Comparison of ENCODE assay signal across 9 cellular contexts in the genomic region with DNA sequence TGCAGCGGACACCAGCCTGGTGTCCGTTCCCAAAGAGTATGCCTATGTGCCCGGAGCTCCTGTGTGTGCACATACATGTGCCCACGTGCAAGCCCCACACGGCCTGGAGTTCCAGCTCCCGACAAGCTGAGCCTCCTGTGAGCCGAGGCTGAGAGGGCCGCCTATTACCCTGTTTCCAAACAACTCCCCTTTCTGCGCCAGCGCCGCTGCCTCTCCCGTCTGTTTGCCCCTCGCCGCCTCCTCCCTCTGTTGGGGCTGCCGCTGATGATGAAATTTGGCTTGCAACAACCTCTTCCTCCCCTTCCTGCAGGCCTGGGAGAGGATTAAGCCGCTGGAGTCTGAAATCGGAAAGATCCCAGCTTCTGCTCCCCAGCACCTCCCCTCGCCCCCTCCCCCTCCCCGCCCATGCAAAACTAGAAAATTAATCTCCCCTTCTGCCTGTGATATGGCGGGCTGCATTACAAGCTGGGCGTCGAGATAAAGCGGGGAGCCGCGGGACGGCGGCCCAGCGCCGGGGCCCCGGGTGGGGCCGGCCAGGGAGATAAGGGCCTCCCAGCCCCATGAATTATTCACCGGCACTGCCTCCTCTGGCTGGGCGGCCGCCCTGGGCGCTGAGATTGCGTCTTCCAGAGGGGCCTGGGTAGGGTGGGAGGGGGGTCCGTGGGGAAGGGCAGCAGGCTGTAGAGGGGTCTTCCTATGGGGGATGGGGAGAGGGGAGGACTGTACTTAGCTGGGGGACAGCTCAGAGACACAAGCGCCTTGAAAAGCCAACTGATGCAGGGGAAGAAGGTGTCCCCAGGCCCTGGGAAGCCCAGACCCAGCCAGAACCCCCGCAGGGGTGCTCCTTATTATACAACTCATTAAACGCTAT. TPM values are rescaled to one million over a fixed set of nuclear protein-coding genes. Genes with fewer than 3 reads are reported as not detected.
DNase-seq lines count a peak whose midpoint lies in the region; ATAC-seq and TF ChIP-seq lines count a peak whose summit lies in the region.
"Had no signal": no experiment of that assay in that cellular context is flagged by ENCODE, and none has a peak within 500 bp of the region (broad histone marks: within the 10 kb centered on the region; RNA-seq: fewer than 3 reads in every experiment).

No MANE protein-coding gene starts in this region.

- H3K36me3 ChIP-seq in BJ (ENCODE audit: control insufficient read depth, insufficient read depth, low read length), result no peaks in the 10 kb centered on the region
- no peaks in the 10 kb centered on the region for H3K36me3 ChIP-seq in esophagus squamous epithelium

- intact Hi-C loops in esophagus squamous epithelium (cut with DNase I), result loop anchor here (10.0 kb wide), 1 partner anchor 186 kb away; no protein-coding TSS in a partner anchor

- peaks cover 21% of the 10 kb centered on the region for H3K4me1 Mint-ChIP-seq in neural crest cell

- DNase-seq in BJ (ENCODE audit: low read depth) (no peak), NCI-H526 treated with DMSO at 0.1 percent for 48 hours (lab: John Stamatoyannopoulos, UW) (peak; percentile 49), esophagus squamous epithelium (lab: John Stamatoyannopoulos, UW) (no peak), neural crest cell (ENCODE audit: low read depth, low spot score) (no peak), NCI-H1048 (lab: John Stamatoyannopoulos, UW) (no peak), KG1 (lab: John Stamatoyannopoulos, UW) (no peak), AML-193 (lab: John Stamatoyannopoulos, UW) (no peak)

- ATAC-seq in GM21576 (IDR thresholded peaks at IDR 0.05; ENCODE audit: unreplicated experiment), result no peak
- ATAC-seq: Panc1 had no signal

- H3K9me3 Mint-ChIP-seq in neural crest cell, result no peaks in the 10 kb centered on the region

- H3K27me3 ChIP-seq in BJ (ENCODE audit: control insufficient read depth, insufficient read depth, low read length) (peaks cover 29% of the 10 kb centered on the region), esophagus squamous epithelium (peaks cover 0 to 47% (median 0%) of the 10 kb centered on the region in 4 donors)

- POLR2A ChIA-PET in BJ (lab: Charles Lee), result interaction anchor here (0.7 kb wide), 2 partner anchors 12 to 82 kb away, joined by 3 to 4 read pairs; no protein-coding TSS in a partner anchor

- H3K27me3 Mint-ChIP-seq in neural crest cell (ENCODE audit: low read depth), result peaks cover 44% of the 10 kb centered on the region

- 7 to 15% methylated on average over 9 to 18 of the region's 40 CpGs for WGBS in esophagus squamous epithelium, 2 donors

- no peaks in the 10 kb centered on the region for H3K36me3 Mint-ChIP-seq in neural crest cell (ENCODE audit: low read depth)

- H3K27ac ChIP-seq in esophagus squamous epithelium, result peak overlapping the region in 3 of 4 donors; percentile 34 to 67 (median 42)

- H3K9me3 ChIP-seq in esophagus squamous epithelium, result no peaks in the 10 kb centered on the region

- H3K4me1 ChIP-seq in esophagus squamous epithelium, result peaks cover 7 to 18% (median 7%) of the 10 kb centered on the region in 3 donors

- CTCF ChIA-PET in BJ (lab: Yijun Ruan, JAX), result interaction anchor here (0.6 to 10.7 kb wide), 6 partner anchors 12 to 80 kb away, joined by 3 to 301 read pairs (median 6); partner anchors contain the start of gene AQP6

- H3K4me3 Mint-ChIP-seq in neural crest cell, result no peak overlapping the region

- peak overlapping the region; percentile 1; the same call in 1 of the 2 replicates for H3K4me3 ChIP-seq in BJ (ENCODE audit: low read depth, low read length)
- peak overlapping the region in 3 of 4 donors; percentile 35 to 58 (median 37) for H3K4me3 ChIP-seq in esophagus squamous epithelium

- no peak for TF ChIP-seq POLR2A in esophagus squamous epithelium (IDR thresholded peaks at IDR 0.05)

- no peak for TF ChIP-seq CTCF in BJ (IDR thresholded peaks at IDR 0.05; ENCODE audit: insufficient read depth, low read depth, low read length)
- no peak for TF ChIP-seq CTCF in esophagus squamous epithelium (IDR thresholded peaks at IDR 0.05)
- TF ChIP-seq CTCF in neural crest cell (conservative IDR thresholded peaks at IDR 0.05), result peak; percentile 11

- H3K27ac Mint-ChIP-seq in neural crest cell (ENCODE audit: unreplicated experiment), result no peak overlapping the region

RNA-seq across cellular contexts. Expression of gene ASIC1, which starts 6.8 kb away (rescaled TPM):
- 4.9 and 7.0 TPM in 2 replicates for polyA plus RNA-seq in BJ (2011; rRNA removed)
- polyA minus RNA-seq in BJ (2011; rRNA and poly(A)+ RNA removed), result 6.5 TPM in 2 replicates
- total RNA-seq in esophagus squamous epithelium (1 to 10 TPM; 1.5 to 5.7 (median 2.6) TPM), neural crest cell (22.7 and 25.0 TPM in 2 replicates)

RNA-seq across cellular contexts. Expression of gene RACGAP1, which starts 25.4 kb away (rescaled TPM):
- polyA plus RNA-seq in BJ (2011; rRNA removed), result 42.8 and 55.3 TPM in 2 replicates
- 66.8 and 88.8 TPM in 2 replicates for polyA minus RNA-seq in BJ (2011; rRNA and poly(A)+ RNA removed)
- total RNA-seq in esophagus squamous epithelium, result 10 to 100 TPM; 20.1 to 44.7 (median 33.6) TPM
- 91.7 and 104 TPM in 2 replicates for total RNA-seq in neural crest cell

RNA-seq across cellular contexts. Expression of gene SMARCD1, which starts 34.5 kb away (rescaled TPM):
- 48.9 and 56.0 TPM in 2 replicates for polyA plus RNA-seq in BJ (2011; rRNA removed)
- polyA minus RNA-seq in BJ (2011; rRNA and poly(A)+ RNA removed), result 38.7 and 48.3 TPM in 2 replicates
- 10 to 100 TPM; 34.5 to 67.8 (median 46.5) TPM for total RNA-seq in esophagus squamous epithelium
- total RNA-seq in neural crest cell, result 187 TPM in 2 replicates

RNA-seq across cellular contexts. Expression of gene GPD1, which starts 53.2 kb away (rescaled TPM):
- 0.31 and 0.47 TPM in 2 replicates for polyA plus RNA-seq in BJ (2011; rRNA removed)
- polyA minus RNA-seq in BJ (2011; rRNA and poly(A)+ RNA removed), result 0.33 TPM in 1 of 2 replicates, not detected in the other
- total RNA-seq in esophagus squamous epithelium (under 1 TPM in 3 of 4 donors, not detected in 1; 0.38 to 0.53 (median 0.44) TPM), neural crest cell (0.16 and 0.49 TPM in 2 replicates)
